ENCODE assay signal across 8 cellular contexts in the genomic region with DNA sequence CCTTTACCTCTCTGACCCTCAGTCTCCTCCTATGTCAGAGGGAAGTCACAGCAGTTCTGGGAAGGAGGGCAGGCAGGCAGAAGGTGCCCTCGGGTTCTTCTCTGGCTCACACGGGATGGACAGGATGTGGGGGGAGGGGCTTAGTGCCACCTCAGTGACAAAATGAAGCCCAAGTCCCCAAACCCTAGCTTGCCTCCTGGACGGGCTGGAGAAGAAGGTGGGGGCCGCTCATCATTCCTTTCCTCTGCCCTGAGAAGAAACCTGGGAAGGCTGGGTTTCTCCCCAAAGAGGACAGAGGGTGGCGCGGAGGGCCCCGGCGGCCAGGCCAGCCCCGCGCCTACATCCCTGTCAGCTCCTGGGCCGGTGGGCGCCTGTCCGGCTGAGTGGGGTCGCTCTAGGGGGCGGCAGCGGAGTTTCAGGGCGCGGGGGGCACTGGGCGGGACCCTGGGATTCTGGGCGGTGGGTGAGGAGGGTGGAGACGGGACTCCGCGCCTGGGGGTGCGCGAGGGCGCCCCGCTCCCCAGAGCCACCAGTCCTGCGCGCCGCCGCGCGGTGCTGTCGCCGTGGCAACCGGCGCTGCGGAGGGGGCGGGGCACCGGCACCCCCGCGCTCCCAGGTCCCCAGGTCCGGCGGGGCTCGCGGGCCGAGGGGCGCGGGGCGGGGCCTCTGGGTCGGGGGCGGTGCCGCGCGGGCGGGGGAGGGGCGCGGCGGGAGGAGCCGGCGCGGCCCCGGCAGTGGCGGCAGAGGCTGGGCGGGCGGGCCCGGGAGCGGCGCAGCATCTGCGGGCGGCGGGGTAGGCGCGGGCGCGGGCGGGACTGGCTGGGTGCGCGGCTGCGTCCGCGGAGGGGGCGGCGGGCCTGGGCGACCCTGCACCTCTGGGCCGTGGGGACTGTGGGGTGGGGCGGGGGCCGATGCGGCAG. TPM values are rescaled to one million over a fixed set of nuclear protein-coding genes. Genes with fewer than 3 reads are reported as not detected.
A peak's percentile ranks its signal among the peaks of the same experiment; 100 is the strongest.
DNase-seq lines count a peak whose midpoint lies in the region; ATAC-seq and TF ChIP-seq lines count a peak whose summit lies in the region.

A gene (plus strand): TSS at position 723 of the 920 bp plus-strand sequence. CDS start 2,252 bp downstream, outside the sequence.

- WGBS in lung, 2 donors: 1 to 2% methylated on average over 37 to 89 of the region's 89 CpGs
- WGBS in stomach, 5 donors: 1 to 18% (median 2%) methylated on average over 8 to 88 of the region's 89 CpGs

- H3K27ac ChIP-seq in coronary artery (peak within 1 kb of the TSS in 1 of 2 donors; percentile 69), lung (ENCODE audit: low read depth in 1 of 2, low read length in 1 of 2) (peak within 1 kb of the TSS in 1 of 2 donors; percentile 15), stomach (peak within 1 kb of the TSS in 3 of 5 donors; percentile 42 to 60 (median 55))

- no peaks in the 10 kb centered on the region for H3K27me3 ChIP-seq in lung (ENCODE audit: control insufficient read depth, insufficient read depth)
- peaks cover 4 to 70% (median 32%) of the 10 kb centered on the region in 3 donors for H3K27me3 ChIP-seq in stomach

- H3K4me1 ChIP-seq in lung (ENCODE audit: control insufficient read depth in 2 of 2, insufficient read depth in 2 of 2, low read length in 2 of 2): peaks cover 0 to 20% of the 10 kb centered on the region in 2 donors
- H3K4me1 ChIP-seq in stomach: peaks cover 37 to 46% (median 43%) of the 10 kb centered on the region in 4 donors

- H3K36me3 ChIP-seq in lung (ENCODE audit: control insufficient read depth in 2 of 2, insufficient read depth in 2 of 2, low read length in 2 of 2) (no peaks in the 10 kb centered on the region), stomach (no peaks in the 10 kb centered on the region)

- TF ChIP-seq EP300 in stomach (IDR thresholded peaks at IDR 0.05): no peak

- no peaks in the 10 kb centered on the region for H3K9me3 ChIP-seq in lung (ENCODE audit: control insufficient read depth in 2 of 2, insufficient read depth in 1 of 2, low read length in 1 of 2)
- H3K9me3 ChIP-seq in stomach: no peaks in the 10 kb centered on the region

- no peak for TF ChIP-seq POLR2A in stomach (IDR thresholded peaks at IDR 0.05)

- intact Hi-C loops in stomach (cut with DNase I; ENCODE audit: low total_unique reads): no loop called here

- no peak for TF ChIP-seq CTCF in coronary artery (IDR thresholded peaks at IDR 0.05)
- no peak for TF ChIP-seq CTCF in lung (IDR thresholded peaks at IDR 0.05; ENCODE audit: control extremely low read depth, extremely low read depth)
- TF ChIP-seq CTCF in stomach (IDR thresholded peaks at IDR 0.05): no peak

- peak; percentile 47 for DNase-seq in DMS53 (lab: John Stamatoyannopoulos, UW)
- DNase-seq in DMS53 treated with DMSO at 0.1 percent for 48 hours (lab: John Stamatoyannopoulos, UW; ENCODE audit: unreplicated experiment): no peak
- DNase-seq in coronary artery (ENCODE audit: low spot score): no peak
- DNase-seq in lung (ENCODE audit: low spot score): no peak
- no peak for DNase-seq in stomach

- ATAC-seq in SK-N-SH treated with all-trans-retinoic acid at 6 μM for 48 hours (peak; percentile 20), lung (ENCODE audit: insufficient read depth, low FRiP score) (no peak), HG02970 (IDR thresholded peaks at IDR 0.05; ENCODE audit: low FRiP score, unreplicated experiment) (no peak), GM19463 (IDR thresholded peaks at IDR 0.05; ENCODE audit: unreplicated experiment) (no peak)

- H3K4me3 ChIP-seq in coronary artery (peak within 1 kb of the TSS; percentile 96), lung (peak within 1 kb of the TSS; percentile 11), stomach (peak within 1 kb of the TSS; percentile 56 to 74 (median 66))

TF ChIP-seq in SK-N-SH treated with all-trans-retinoic acid at 6 μM for 48 hours, 23 proteins besides CTCF, POLR2A, EP300 and RAD21:
- TF ChIP-seq PPARA (CRISPR knock-in tag; IDR thresholded peaks at IDR 0.05; ENCODE audit: borderline replicate concordance): no peak
- TF ChIP-seq, protein P1, sequence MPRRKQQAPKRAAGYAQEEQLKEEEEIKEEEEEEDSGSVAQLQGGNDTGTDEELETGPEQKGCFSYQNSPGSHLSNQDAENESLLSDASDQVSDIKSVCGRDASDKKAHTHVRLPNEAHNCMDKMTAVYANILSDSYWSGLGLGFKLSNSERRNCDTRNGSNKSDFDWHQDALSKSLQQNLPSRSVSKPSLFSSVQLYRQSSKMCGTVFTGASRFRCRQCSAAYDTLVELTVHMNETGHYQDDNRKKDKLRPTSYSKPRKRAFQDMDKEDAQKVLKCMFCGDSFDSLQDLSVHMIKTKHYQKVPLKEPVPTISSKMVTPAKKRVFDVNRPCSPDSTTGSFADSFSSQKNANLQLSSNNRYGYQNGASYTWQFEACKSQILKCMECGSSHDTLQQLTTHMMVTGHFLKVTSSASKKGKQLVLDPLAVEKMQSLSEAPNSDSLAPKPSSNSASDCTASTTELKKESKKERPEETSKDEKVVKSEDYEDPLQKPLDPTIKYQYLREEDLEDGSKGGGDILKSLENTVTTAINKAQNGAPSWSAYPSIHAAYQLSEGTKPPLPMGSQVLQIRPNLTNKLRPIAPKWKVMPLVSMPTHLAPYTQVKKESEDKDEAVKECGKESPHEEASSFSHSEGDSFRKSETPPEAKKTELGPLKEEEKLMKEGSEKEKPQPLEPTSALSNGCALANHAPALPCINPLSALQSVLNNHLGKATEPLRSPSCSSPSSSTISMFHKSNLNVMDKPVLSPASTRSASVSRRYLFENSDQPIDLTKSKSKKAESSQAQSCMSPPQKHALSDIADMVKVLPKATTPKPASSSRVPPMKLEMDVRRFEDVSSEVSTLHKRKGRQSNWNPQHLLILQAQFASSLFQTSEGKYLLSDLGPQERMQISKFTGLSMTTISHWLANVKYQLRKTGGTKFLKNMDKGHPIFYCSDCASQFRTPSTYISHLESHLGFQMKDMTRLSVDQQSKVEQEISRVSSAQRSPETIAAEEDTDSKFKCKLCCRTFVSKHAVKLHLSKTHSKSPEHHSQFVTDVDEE (CRISPR knock-in tag; IDR thresholded peaks at IDR 0.05): no peak
- no peak for TF ChIP-seq ESRRG (CRISPR knock-in tag; IDR thresholded peaks at IDR 0.05)
- TF ChIP-seq, protein P2, sequence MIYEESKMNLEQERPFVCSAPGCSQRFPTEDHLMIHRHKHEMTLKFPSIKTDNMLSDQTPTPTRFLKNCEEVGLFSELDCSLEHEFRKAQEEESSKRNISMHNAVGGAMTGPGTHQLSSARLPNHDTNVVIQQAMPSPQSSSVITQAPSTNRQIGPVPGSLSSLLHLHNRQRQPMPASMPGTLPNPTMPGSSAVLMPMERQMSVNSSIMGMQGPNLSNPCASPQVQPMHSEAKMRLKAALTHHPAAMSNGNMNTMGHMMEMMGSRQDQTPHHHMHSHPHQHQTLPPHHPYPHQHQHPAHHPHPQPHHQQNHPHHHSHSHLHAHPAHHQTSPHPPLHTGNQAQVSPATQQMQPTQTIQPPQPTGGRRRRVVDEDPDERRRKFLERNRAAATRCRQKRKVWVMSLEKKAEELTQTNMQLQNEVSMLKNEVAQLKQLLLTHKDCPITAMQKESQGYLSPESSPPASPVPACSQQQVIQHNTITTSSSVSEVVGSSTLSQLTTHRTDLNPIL (CRISPR knock-in tag; IDR thresholded peaks at IDR 0.05; ENCODE audit: low read depth): no peak
- TF ChIP-seq ZNF565 (CRISPR knock-in tag; conservative IDR thresholded peaks at IDR 0.05; ENCODE audit: low read depth): no peak

RNA-seq across cellular contexts. Expression of the gene that starts here (rescaled TPM):
- total RNA-seq in lung (1 to 10 TPM; 3.0 to 5.4 TPM), stomach (1 to 10 TPM in 4 of 5 donors, not detected in 1; 1.3 to 8.2 (median 2.1) TPM)
- polyA plus RNA-seq in lung (1 to 10 TPM; 1.1 to 2.6 TPM), stomach (1 to 10 TPM in 2 of 3 donors, under 1 TPM in 1; 0.93 to 4.2 (median 1.2) TPM)

Comparison
In these comparisons a context has a peak if more than half of its experiments do, and no peak if none do; other contexts are left out.
1. H3K4me3 ChIP-seq: peak in every context shown above with its lines; median percentile 96 in coronary artery; 66 in stomach; 11 in lung.